8 cellular contexts compared by ENCODE assay signal in the genomic region with DNA sequence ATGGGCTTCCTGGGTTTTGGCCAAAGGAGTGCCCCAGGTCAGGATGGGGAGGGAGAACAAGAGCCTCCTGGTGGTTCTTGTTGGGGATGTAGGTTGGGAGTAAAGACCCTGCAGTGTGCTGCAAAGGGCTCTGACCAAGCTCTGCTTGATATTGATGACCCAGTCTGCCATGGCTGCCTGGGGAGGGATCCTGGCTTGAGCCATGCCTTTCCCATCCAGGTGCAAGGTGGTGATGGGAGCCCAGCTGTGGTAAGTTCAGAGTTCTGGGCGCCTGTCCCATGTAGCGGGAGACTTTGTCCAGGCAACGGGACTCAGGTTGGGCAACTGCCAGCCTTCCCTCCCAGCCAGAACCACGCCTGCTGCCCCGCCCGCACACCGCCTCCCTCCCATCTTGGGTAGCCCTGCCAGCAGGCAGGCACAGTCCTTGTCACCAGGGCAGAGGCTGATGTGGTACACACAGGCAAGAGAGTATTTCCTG. TPM values are rescaled to one million over a fixed set of nuclear protein-coding genes. Genes with fewer than 3 reads are reported as not detected.
DNase-seq lines count a peak whose midpoint lies in the region; ATAC-seq and TF ChIP-seq lines count a peak whose summit lies in the region.

No MANE protein-coding gene starts in this region.

- peak overlapping the region; percentile 98 for H3K27ac Mint-ChIP-seq in activated T-cell treated with anti-CD3 and anti-CD28 coated beads, Interleukin-2, amount 50 U/mL, for 24 hours
- H3K27ac Mint-ChIP-seq in activated T-cell treated with anti-CD3 and anti-CD28 coated beads, Interleukin-2, amount 50 U/mL, for 72 hours, result peak overlapping the region; percentile 95
- H3K27ac Mint-ChIP-seq in glutamatergic neuron (ENCODE audit: unreplicated experiment), result peak overlapping the region; percentile 98

- no peak for TF ChIP-seq POLR2A in ovary (IDR thresholded peaks at IDR 0.05)

- H3K9me3 Mint-ChIP-seq in activated T-cell treated with anti-CD3 and anti-CD28 coated beads, Interleukin-2, amount 50 U/mL, for 24 hours, result no peaks in the 10 kb centered on the region
- H3K9me3 Mint-ChIP-seq in activated T-cell treated with anti-CD3 and anti-CD28 coated beads, Interleukin-2, amount 50 U/mL, for 72 hours, result no peaks in the 10 kb centered on the region
- H3K9me3 Mint-ChIP-seq in glutamatergic neuron (ENCODE audit: unreplicated experiment), result peaks cover 21% of the 10 kb centered on the region

- no peaks in the 10 kb centered on the region for H3K9me3 ChIP-seq in ovary

- H3K4me1 Mint-ChIP-seq in activated T-cell treated with anti-CD3 and anti-CD28 coated beads, Interleukin-2, amount 50 U/mL, for 24 hours (ENCODE audit: low read depth), result peaks cover 61% of the 10 kb centered on the region
- H3K4me1 Mint-ChIP-seq in activated T-cell treated with anti-CD3 and anti-CD28 coated beads, Interleukin-2, amount 50 U/mL, for 72 hours (ENCODE audit: low read depth), result peaks cover 61% of the 10 kb centered on the region
- peaks cover 39% of the 10 kb centered on the region for H3K4me1 Mint-ChIP-seq in glutamatergic neuron (ENCODE audit: low read depth, unreplicated experiment)

- H3K27ac ChIP-seq in ovary, result peak overlapping the region; percentile 71 to 80

- 59 to 68% (median 63%) methylated on average over 6 to 7 of the region's 7 CpGs for WGBS in ovary, 3 donors

- H3K4me3 ChIP-seq in ovary, result peak overlapping the region; percentile 69

- H3K4me1 ChIP-seq in ovary (ENCODE audit: insufficient read depth), result peaks cover 14% of the 10 kb centered on the region

- no peak for ATAC-seq in activated T-cell treated with anti-CD3 and anti-CD28 coated beads, Interleukin-2, amount 50 U/mL, for 72 hours (replicated peaks in 1 of 2)

- peak; percentile 42 for DNase-seq in activated T-cell treated with anti-CD3 and anti-CD28 coated beads, Interleukin-2, amount 50 U/mL, for 24 hours
- no peak for DNase-seq in activated T-cell treated with anti-CD3 and anti-CD28 coated beads, Interleukin-2, amount 50 U/mL, for 48 hours
- no peak for DNase-seq in activated T-cell treated with anti-CD3 and anti-CD28 coated beads, Interleukin-2, amount 50 U/mL, for 72 hours
- DNase-seq in glutamatergic neuron, result no peak
- peak in 4 of 5 donors; percentile 66 to 68 (median 66) for DNase-seq in ovary
- no peak for DNase-seq in islet precursor cell
- no peak for DNase-seq in NCI-H2196 (lab: John Stamatoyannopoulos, UW; ENCODE audit: unreplicated experiment)
- DNase-seq in NCI-H2227 treated with DMSO at 0.1 percent for 48 hours (lab: John Stamatoyannopoulos, UW), result no peak

- peak overlapping the region; percentile 98 for H3K4me3 Mint-ChIP-seq in activated T-cell treated with anti-CD3 and anti-CD28 coated beads, Interleukin-2, amount 50 U/mL, for 24 hours
- peak overlapping the region; percentile 94 to 99 for H3K4me3 Mint-ChIP-seq in activated T-cell treated with anti-CD3 and anti-CD28 coated beads, Interleukin-2, amount 50 U/mL, for 72 hours
- H3K4me3 Mint-ChIP-seq in glutamatergic neuron (ENCODE audit: unreplicated experiment), result peak overlapping the region; percentile 98

- no peaks in the 10 kb centered on the region for H3K27me3 Mint-ChIP-seq in activated T-cell treated with anti-CD3 and anti-CD28 coated beads, Interleukin-2, amount 50 U/mL, for 24 hours
- H3K27me3 Mint-ChIP-seq in activated T-cell treated with anti-CD3 and anti-CD28 coated beads, Interleukin-2, amount 50 U/mL, for 72 hours (ENCODE audit: low read depth), result no peaks in the 10 kb centered on the region
- H3K27me3 Mint-ChIP-seq in glutamatergic neuron (ENCODE audit: unreplicated experiment), result peaks cover 30% of the 10 kb centered on the region

- H3K36me3 Mint-ChIP-seq in activated T-cell treated with anti-CD3 and anti-CD28 coated beads, Interleukin-2, amount 50 U/mL, for 24 hours (ENCODE audit: low read depth), result peaks cover 56% of the 10 kb centered on the region
- peaks cover 9 to 15% of the 10 kb centered on the region in 2 donors for H3K36me3 Mint-ChIP-seq in activated T-cell treated with anti-CD3 and anti-CD28 coated beads, Interleukin-2, amount 50 U/mL, for 72 hours (ENCODE audit: insufficient read depth in 2 of 2)
- H3K36me3 Mint-ChIP-seq in glutamatergic neuron (ENCODE audit: unreplicated experiment), result no peaks in the 10 kb centered on the region

- no peaks in the 10 kb centered on the region for H3K27me3 ChIP-seq in ovary

- intact Hi-C loops in ovary (cut with DNase I), result no loop called here

- TF ChIP-seq EP300 in ovary (IDR thresholded peaks at IDR 0.05), result no peak

- TF ChIP-seq CTCF in glutamatergic neuron (IDR thresholded peaks at IDR 0.05; ENCODE audit: partially characterized antibody, unreplicated experiment) (no peak), ovary (IDR thresholded peaks at IDR 0.05) (no peak)

- H3K36me3 ChIP-seq in ovary, result no peaks in the 10 kb centered on the region

RNA-seq across cellular contexts. Expression of a gene that starts 2.6 kb away (rescaled TPM):
- 100 to 1,000 TPM; 263 to 272 TPM for total RNA-seq in activated T-cell treated with anti-CD3 and anti-CD28 coated beads, Interleukin-2, amount 50 U/mL, for 72 hours
- total RNA-seq in glutamatergic neuron (ENCODE audit: unreplicated experiment) (297 TPM), ovary (100 to 1,000 TPM in 6 of 7 donors, 10 to 100 TPM in 1; 72.3 to 259 (median 212) TPM)
- polyA plus RNA-seq in ovary, result 100 to 1,000 TPM; 189 to 309 TPM

RNA-seq across cellular contexts. Expression of a gene that starts 30.4 kb away (rescaled TPM):
- 1 to 10 TPM; 1.9 to 3.3 TPM for total RNA-seq in activated T-cell treated with anti-CD3 and anti-CD28 coated beads, Interleukin-2, amount 50 U/mL, for 72 hours
- 5.4 TPM for total RNA-seq in glutamatergic neuron (ENCODE audit: unreplicated experiment)
- total RNA-seq in ovary, result 100 to 1,000 TPM in 1 of 7 donors, 10 to 100 TPM in 6; 18.4 to 224 (median 51.9) TPM
- 10 to 100 TPM in 1 of 2 donors, 1 to 10 TPM in 1; 5.0 to 30.9 TPM for polyA plus RNA-seq in ovary

RNA-seq across cellular contexts. Expression of a gene that starts 33.5 kb away (rescaled TPM):
- not detected for total RNA-seq in activated T-cell treated with anti-CD3 and anti-CD28 coated beads, Interleukin-2, amount 50 U/mL, for 72 hours
- total RNA-seq in glutamatergic neuron (ENCODE audit: unreplicated experiment) (not detected), ovary (10 to 100 TPM in 2 of 7 donors, 1 to 10 TPM in 5; 3.0 to 10.9 (median 8.3) TPM)
- 1 to 10 TPM; 1.6 to 6.6 TPM for polyA plus RNA-seq in ovary

RNA-seq across cellular contexts. Expression of a gene that starts 40.3 kb away (rescaled TPM):
- under 1 TPM in 1 of 2 donors, not detected in 1; 0.26 TPM for total RNA-seq in activated T-cell treated with anti-CD3 and anti-CD28 coated beads, Interleukin-2, amount 50 U/mL, for 72 hours
- total RNA-seq in glutamatergic neuron (ENCODE audit: unreplicated experiment) (not detected), ovary (1 to 10 TPM in 2 of 7 donors, under 1 TPM in 3, not detected in 2; 0.42 to 1.4 (median 0.76) TPM)
- 1 to 10 TPM in 1 of 2 donors, under 1 TPM in 1; 0.60 to 1.0 TPM for polyA plus RNA-seq in ovary

RNA-seq across cellular contexts. Expression of a gene that starts 47.2 kb away (rescaled TPM):
- not detected for total RNA-seq in activated T-cell treated with anti-CD3 and anti-CD28 coated beads, Interleukin-2, amount 50 U/mL, for 72 hours
- total RNA-seq in glutamatergic neuron (ENCODE audit: unreplicated experiment), result not detected
- total RNA-seq in ovary, result not detected
- polyA plus RNA-seq in ovary, result not detected

Comparison
In these comparisons a context has a peak if more than half of its experiments do, and no peak if none do; other contexts are left out.
1. DNase-seq: peak in activated T-cell treated with anti-CD3 and anti-CD28 coated beads, Interleukin-2, amount 50 U/mL, for 24 hours (single experiment) and ovary (4 of 5); none in activated T-cell treated with anti-CD3 and anti-CD28 coated beads, Interleukin-2, amount 50 U/mL, for 48 hours (0 of 2), activated T-cell treated with anti-CD3 and anti-CD28 coated beads, Interleukin-2, amount 50 U/mL, for 72 hours (0 of 2), glutamatergic neuron (single experiment), islet precursor cell (single experiment), NCI-H2196 (single experiment) and NCI-H2227 treated with DMSO at 0.1 percent for 48 hours (single experiment).
2. Peak in every context shown above with its lines, with median percentiles within 50 percentile points of each other: H3K27ac Mint-ChIP-seq and H3K4me3 Mint-ChIP-seq.